In the genomic region with DNA sequence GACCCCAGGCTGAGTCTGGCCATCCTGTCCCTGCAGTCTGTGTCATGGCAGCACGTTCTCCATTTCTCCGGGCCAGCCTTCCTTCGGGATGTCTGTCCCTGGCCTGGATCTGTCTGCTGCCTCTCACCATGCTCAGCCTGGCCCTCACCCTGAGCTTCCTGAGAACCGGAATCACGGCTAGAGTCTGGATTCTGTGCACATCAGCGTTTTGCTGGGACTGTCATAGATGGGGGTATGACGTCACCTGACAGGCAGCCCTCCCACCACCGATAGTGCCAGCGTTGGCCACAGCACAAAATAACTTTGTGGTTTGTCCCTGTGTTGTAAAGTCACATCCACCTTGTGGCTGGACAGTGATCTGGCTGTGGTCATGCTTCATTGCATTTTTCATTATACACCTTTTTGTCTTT, we compare ENCODE assay signal across 12 cellular contexts. TPM values are rescaled to one million over a fixed set of nuclear protein-coding genes. Genes with fewer than 3 reads are reported as not detected.
A peak's percentile ranks its signal among the peaks of the same experiment; 100 is the strongest.
DNase-seq lines count a peak whose midpoint lies in the region; ATAC-seq and TF ChIP-seq lines count a peak whose summit lies in the region.
"Had no signal": no experiment of that assay in that cellular context is flagged by ENCODE, and none has a peak within 500 bp of the region (broad histone marks: within the 10 kb centered on the region; RNA-seq: fewer than 3 reads in every experiment).

No MANE protein-coding gene starts in this region.

- H3K9me2 ChIP-seq in PC-9 (ENCODE audit: insufficient read depth): no peaks in the 10 kb centered on the region

- H3K36me3 ChIP-seq in colonic mucosa (no peaks in the 10 kb centered on the region), vagina (peaks cover 0 to 9% of the 10 kb centered on the region in 2 donors), PC-9 (ENCODE audit: low read depth) (no peaks in the 10 kb centered on the region)

- peaks cover 0 to 18% (median 0%) of the 10 kb centered on the region in 3 donors for H3K27me3 Mint-ChIP-seq in naive B cell

- POLR2A ChIA-PET in PC-9 (lab: Charles Lee; ENCODE audit: unreplicated experiment): no interaction called here

- H3K9me3 Mint-ChIP-seq in naive B cell: no peaks in the 10 kb centered on the region
- H3K9me3 Mint-ChIP-seq: GM23338 had no signal

- peak overlapping the region; percentile 3 to 40 for H3K9ac ChIP-seq in colonic mucosa (ENCODE audit: low read depth in 2 of 2, low read length in 2 of 2)

- H3F3A ChIP-seq in PC-9 (ENCODE audit: insufficient read depth, low read depth): no peaks in the 10 kb centered on the region; the same call in 1 of the 2 replicates

- peak overlapping the region; percentile 29 to 78 (median 59) for H3K4me3 Mint-ChIP-seq in naive B cell
- H3K4me3 Mint-ChIP-seq: GM23338 had no signal

- H3K27ac Mint-ChIP-seq in naive B cell: peak overlapping the region; percentile 66 to 99 (median 94)
- H3K27ac Mint-ChIP-seq: GM23338 had no signal

- no peak overlapping the region for H2AFZ ChIP-seq in PC-9
- H2AFZ ChIP-seq: GM23338 had no signal

- TF ChIP-seq CTCF in colonic mucosa (IDR thresholded peaks at IDR 0.05) (no peak), vagina (IDR thresholded peaks at IDR 0.05) (no peak), PC-9 (conservative IDR thresholded peaks at IDR 0.05) (no peak), foreskin fibroblast (IDR thresholded peaks at IDR 0.05; ENCODE audit: low read depth, low read length) (no peak)

- H3K27me3 ChIP-seq in colonic mucosa (no peaks in the 10 kb centered on the region), vagina (no peaks in the 10 kb centered on the region), PC-9 (ENCODE audit: insufficient read depth, low read depth) (no peaks in the 10 kb centered on the region)

- H3K4me3 ChIP-seq in colonic mucosa (no peak overlapping the region), vagina (no peak overlapping the region), PC-9 (no peak overlapping the region), foreskin fibroblast (ENCODE audit: low read depth in 1 of 2, low read length in 2 of 2) (no peak overlapping the region)
- H3K4me3 ChIP-seq: GM23338 had no signal

- ATAC-seq in naive B cell (ENCODE audit: low read depth in 2 of 2) (no peak), HG03457 (IDR thresholded peaks at IDR 0.05; ENCODE audit: unreplicated experiment) (no peak)
- ATAC-seq: GM23338 had no signal

- H3K4me2 ChIP-seq in PC-9: no peak overlapping the region
- H3K4me2 ChIP-seq: GM23338 had no signal

- DNase-seq in NOMO-1 treated with DMSO at 0.1 percent for 48 hours (lab: John Stamatoyannopoulos, UW; ENCODE audit: unreplicated experiment) (peak; percentile 9), NOMO-1 treated with dmso at 0.1 percent for 144 hours (lab: John Stamatoyannopoulos, UW; ENCODE audit: unreplicated experiment) (no peak), colonic mucosa (no peak), naive B cell (no peak), vagina (ENCODE audit: extremely low spot score in 2 of 2) (no peak), PC-9 (no peak), foreskin fibroblast (no peak)
- DNase-seq: effector memory CD4-positive, alpha-beta T cell; NCI-H187 had no signal

- intact Hi-C loops in colonic mucosa (cut with DNase I): no loop called here
- intact Hi-C loops in vagina (cut with DNase I): no loop called here
- intact Hi-C loops in PC-9 (cut with micrococcal nuclease; ENCODE audit: unreplicated experiment): no loop called here

- H4K20me1 ChIP-seq in PC-9 (ENCODE audit: insufficient read depth): peaks cover 30% of the 10 kb centered on the region

- no peak for TF ChIP-seq POLR2A in vagina (IDR thresholded peaks at IDR 0.05)

- no TSS peak for BruUV-seq in PC-9 (replicated peaks; lab: Mats Ljungman, UMichigan)

- CTCF ChIA-PET in PC-9 (lab: Charles Lee): no interaction called here

- H3K9me3 ChIP-seq in colonic mucosa: no peaks in the 10 kb centered on the region
- no peaks in the 10 kb centered on the region for H3K9me3 ChIP-seq in vagina
- no peaks in the 10 kb centered on the region for H3K9me3 ChIP-seq in PC-9 (ENCODE audit: insufficient read depth, low read depth)

- H3K27ac ChIP-seq in colonic mucosa (no peak overlapping the region), vagina (peak overlapping the region; percentile 15), PC-9 (no peak overlapping the region)
- H3K27ac ChIP-seq: 22Rv1 had no signal

- H3K4me1 ChIP-seq in colonic mucosa (peaks cover 23% of the 10 kb centered on the region), vagina (peaks cover 81% of the 10 kb centered on the region), PC-9 (replicated peaks; ENCODE audit: insufficient read depth) (no peaks in the 10 kb centered on the region)

- H3K36me3 Mint-ChIP-seq in naive B cell: no peaks in the 10 kb centered on the region

- no peaks in the 10 kb centered on the region for H3K79me2 ChIP-seq in PC-9 (ENCODE audit: low read depth)

- peaks cover 49 to 69% (median 66%) of the 10 kb centered on the region in 3 donors for H3K4me1 Mint-ChIP-seq in naive B cell

RNA-seq across cellular contexts. Expression of a gene that starts 59.2 kb away (rescaled TPM):
- 10 to 100 TPM in 1 of 2 donors, 1 to 10 TPM in 1; 5.6 to 11.9 TPM for total RNA-seq in colonic mucosa
- 1 to 10 TPM; 1.2 to 4.1 (median 1.6) TPM for polyA plus RNA-seq in naive B cell (ENCODE audit: low read depth in 6 of 6)
- 50.6 TPM for total RNA-seq in vagina
- 40.2 and 58.7 TPM in 2 replicates for total RNA-seq in PC-9 (2021)
